Comparison of ENCODE assay signal across 8 cellular contexts in genomic region chr17:46192211-46192483, GRCh38. TPM values are rescaled to one million over a fixed set of nuclear protein-coding genes. Genes with fewer than 3 reads are reported as not detected.
DNase-seq lines count a peak whose midpoint lies in the region; ATAC-seq and TF ChIP-seq lines count a peak whose summit lies in the region.

No MANE protein-coding gene starts in this region.

- H3K27me3 ChIP-seq in esophagus squamous epithelium = no peaks in the 10 kb centered on the region
- no peaks in the 10 kb centered on the region for H3K27me3 ChIP-seq in prostate gland (replicated peaks; ENCODE audit: insufficient read depth)

- peak overlapping the region; percentile 100 for H3K27ac ChIP-seq in RWPE1
- H3K27ac ChIP-seq in esophagus squamous epithelium = peak overlapping the region; percentile 98 to 100 (median 100)
- peak overlapping the region; percentile 100 for H3K27ac ChIP-seq in prostate gland

- H3K36me3 ChIP-seq in ES-I3 (ENCODE audit: insufficient read depth, low read length) = no peaks in the 10 kb centered on the region
- peaks cover 0 to 9% (median 0%) of the 10 kb centered on the region in 3 donors for H3K36me3 ChIP-seq in esophagus squamous epithelium
- no peaks in the 10 kb centered on the region for H3K36me3 ChIP-seq in prostate gland

- peak overlapping the region; percentile 99 for H3K9ac ChIP-seq in ES-I3 (ENCODE audit: low read depth, low read length)

- H3K9me3 ChIP-seq in ES-I3 (ENCODE audit: control insufficient read depth, insufficient read depth, low read length) (no peaks in the 10 kb centered on the region), esophagus squamous epithelium (no peaks in the 10 kb centered on the region), prostate gland (no peaks in the 10 kb centered on the region)

- ATAC-seq in GM18517 (IDR thresholded peaks at IDR 0.05; ENCODE audit: unreplicated experiment) = no peak
- no peak for ATAC-seq in HG03571 (IDR thresholded peaks at IDR 0.05; ENCODE audit: unreplicated experiment)

- DNase-seq in RWPE1 (ENCODE audit: low spot score) (no peak), esophagus squamous epithelium (lab: John Stamatoyannopoulos, UW) (no peak), prostate gland (ENCODE audit: low spot score) (no peak), NCI-H146 (lab: John Stamatoyannopoulos, UW) (no peak)
- DNase-seq in stimulated activated CD4-positive, alpha-beta T cell treated with anti-CD3 and anti-CD28 coated beads, Interleukin-15, amount 100 ng/mL, for 24 hours = no peak

- H3K4me3 ChIP-seq in esophagus squamous epithelium (peak overlapping the region; percentile 78 to 100 (median 90)), prostate gland (peak overlapping the region; percentile 95 to 98)

- H3K4me1 ChIP-seq in ES-I3 (ENCODE audit: insufficient read depth, low read length) = peaks cover 23% of the 10 kb centered on the region
- H3K4me1 ChIP-seq in esophagus squamous epithelium = peaks cover 11 to 64% (median 41%) of the 10 kb centered on the region in 3 donors
- no peaks in the 10 kb centered on the region for H3K4me1 ChIP-seq in prostate gland (replicated peaks)

- TF ChIP-seq POLR2A in esophagus squamous epithelium (IDR thresholded peaks at IDR 0.05) (no peak), prostate gland (IDR thresholded peaks at IDR 0.05) (no peak)

- POLR2A ChIA-PET in RWPE1 (lab: Yijun Ruan, JAX; ENCODE audit: low non-redundant PET) = no interaction called here

- TF ChIP-seq CTCF in RWPE1 (conservative IDR thresholded peaks at IDR 0.05; ENCODE audit: low read depth) (no peak), esophagus squamous epithelium (IDR thresholded peaks at IDR 0.05) (no peak), prostate gland (IDR thresholded peaks at IDR 0.05) (no peak)

- WGBS in esophagus squamous epithelium, 2 donors = 0 to 1% methylated on average over 8 of the region's 8 CpGs
- WGBS in prostate gland = under 1% methylated on average over 8 of the region's 8 CpGs

- CTCF ChIA-PET in RWPE1 (lab: Yijun Ruan, JAX) = interaction anchor here (1.4 kb wide), 1 partner anchor 95 kb away, joined by 4 read pairs; no protein-coding TSS in a partner anchor

- intact Hi-C loops in esophagus squamous epithelium (cut with DNase I) (loop anchor here (5.0 to 10.0 kb wide), 2 partner anchors 83 to 150 kb away; no protein-coding TSS in a partner anchor), prostate gland (cut with DNase I) (no loop called here)

RNA-seq across cellular contexts. Expression of gene KANSL1, which starts 1.1 kb away (rescaled TPM):
- total RNA-seq in esophagus squamous epithelium (10 to 100 TPM; 31.0 to 79.0 (median 51.8) TPM), prostate gland (100 to 1,000 TPM in 1 of 2 donors, 10 to 100 TPM in 1; 60.4 to 109 TPM)
